Comparison of ENCODE assay signal across 11 cellular contexts in genomic region chr19:46466536-46467199, GRCh38. TPM values are rescaled to one million over a fixed set of nuclear protein-coding genes. Genes with fewer than 3 reads are reported as not detected.
DNase-seq lines count a peak whose midpoint lies in the region; ATAC-seq and TF ChIP-seq lines count a peak whose summit lies in the region.
"Had no signal": no experiment of that assay in that cellular context is flagged by ENCODE, and none has a peak within 500 bp of the region (broad histone marks: within the 10 kb centered on the region; RNA-seq: fewer than 3 reads in every experiment).

No MANE protein-coding gene starts in this region.

- peak; percentile 76 for ATAC-seq in GM21723 (IDR thresholded peaks at IDR 0.05; ENCODE audit: unreplicated experiment)
- no peak for ATAC-seq in stimulated activated naive CD8-positive, alpha-beta T cell treated with anti-CD3 and anti-CD28 coated beads, Interleukin-15, amount 100 ng/mL, for 72 hours
- ATAC-seq: effector memory CD8-positive, alpha-beta T cell had no signal

- WGBS in suprapubic skin: 36% methylated on average over 15 of the region's 15 CpGs

- peaks cover 5% of the 10 kb centered on the region for H3K4me1 Mint-ChIP-seq in stimulated activated naive CD8-positive, alpha-beta T cell treated with anti-CD3 and anti-CD28 coated beads, Interleukin-15, amount 100 ng/mL, for 72 hours
- peaks cover 9% of the 10 kb centered on the region for H3K4me1 Mint-ChIP-seq in progenitor cell of endocrine pancreas (ENCODE audit: low read depth)
- peaks cover 21% of the 10 kb centered on the region for H3K4me1 Mint-ChIP-seq in neural progenitor cell
- H3K4me1 Mint-ChIP-seq: activated CD4-positive, alpha-beta T cell treated with anti-CD3 and anti-CD28 coated beads, Interleukin-2, amount 10 ng/mL, durations not matched to agents 24 days and 14 days; naive B cell had no signal

- no peaks in the 10 kb centered on the region for H3K36me3 ChIP-seq in BLaER1 treated with 17β-estradiol and CSF1 and Interleukin-3, amounts not matched to agents 10 nM and 100 nM
- no peaks in the 10 kb centered on the region for H3K36me3 ChIP-seq in suprapubic skin
- H3K36me3 ChIP-seq in neural progenitor cell: no peaks in the 10 kb centered on the region

- H3K79me2 ChIP-seq in neural progenitor cell (ENCODE audit: low read depth): peaks cover 13% of the 10 kb centered on the region

- peak overlapping the region in 8 of 10 experiments; percentile 1 to 45 (median 21); a peak in 8 of 20 replicates for H3K4me3 ChIP-seq in BLaER1 treated with 17β-estradiol and CSF1 and Interleukin-3, amounts not matched to agents 10 nM and 100 nM
- H3K4me3 ChIP-seq in astrocyte of the spinal cord (ENCODE audit: low read depth, low read length) (no peak overlapping the region), suprapubic skin (no peak overlapping the region), neural progenitor cell (no peak overlapping the region)

- peak overlapping the region in 8 of 11 experiments; percentile 24 to 81 (median 68); a peak in 16 of 22 replicates for H3K9ac ChIP-seq in BLaER1 treated with 17β-estradiol and CSF1 and Interleukin-3, amounts not matched to agents 10 nM and 100 nM
- H3K9ac ChIP-seq in neural progenitor cell: no peak overlapping the region

- TF ChIP-seq POLR2A in suprapubic skin (IDR thresholded peaks at IDR 0.05): no peak

- H3K36me3 Mint-ChIP-seq in progenitor cell of endocrine pancreas (ENCODE audit: insufficient read depth) (peaks cover 25% of the 10 kb centered on the region), neural progenitor cell (peaks cover 40% of the 10 kb centered on the region)

- TF ChIP-seq CTCF in astrocyte of the spinal cord (IDR thresholded peaks at IDR 0.05; ENCODE audit: low read depth, low read length): no peak
- no peak for TF ChIP-seq CTCF in progenitor cell of endocrine pancreas (IDR thresholded peaks at IDR 0.05; ENCODE audit: unreplicated experiment)
- no peak for TF ChIP-seq CTCF in suprapubic skin (IDR thresholded peaks at IDR 0.05)
- TF ChIP-seq CTCF in neural progenitor cell (IDR thresholded peaks at IDR 0.05): no peak

- no peaks in the 10 kb centered on the region for H4K20me1 ChIP-seq in BLaER1 treated with 17β-estradiol and CSF1 and Interleukin-3, amounts not matched to agents 10 nM and 100 nM
- no peaks in the 10 kb centered on the region for H4K20me1 ChIP-seq in neural progenitor cell (ENCODE audit: low read depth)

- DNase-seq in astrocyte of the spinal cord (ENCODE audit: low read depth, low spot score) (peak; percentile 91), left kidney (ENCODE audit: low read depth, low spot score) (peak; percentile 60), progenitor cell of endocrine pancreas (ENCODE audit: low spot score, unreplicated experiment) (no peak), suprapubic skin (ENCODE audit: low spot score in 2 of 2) (no peak), neural progenitor cell (ENCODE audit: low spot score) (no peak)
- DNase-seq in stimulated activated naive CD8-positive, alpha-beta T cell treated with anti-CD3 and anti-CD28 coated beads, Interleukin-15, amount 100 ng/mL, for 72 hours: no peak
- DNase-seq: activated CD4-positive, alpha-beta T cell treated with anti-CD3 and anti-CD28 coated beads, Interleukin-2, amount 10 ng/mL, durations not matched to agents 24 days and 14 days; effector memory CD8-positive, alpha-beta T cell; naive B cell had no signal

- in situ Hi-C loops in astrocyte of the spinal cord (cut with HindIII; ENCODE audit: low sequenced_read_pairs): no loop called here

- no peaks in the 10 kb centered on the region for H3K9me3 ChIP-seq in BLaER1 treated with 17β-estradiol and CSF1 and Interleukin-3, amounts not matched to agents 10 nM and 100 nM (replicated peaks in 1 of 11)
- H3K9me3 ChIP-seq in suprapubic skin: no peaks in the 10 kb centered on the region
- no peaks in the 10 kb centered on the region for H3K9me3 ChIP-seq in neural progenitor cell (ENCODE audit: low read depth)

- no peak overlapping the region for H3K27ac Mint-ChIP-seq in stimulated activated naive CD8-positive, alpha-beta T cell treated with anti-CD3 and anti-CD28 coated beads, Interleukin-15, amount 100 ng/mL, for 72 hours
- H3K27ac Mint-ChIP-seq in progenitor cell of endocrine pancreas (no peak overlapping the region), neural progenitor cell (no peak overlapping the region)
- H3K27ac Mint-ChIP-seq: activated CD4-positive, alpha-beta T cell treated with anti-CD3 and anti-CD28 coated beads, Interleukin-2, amount 10 ng/mL, durations not matched to agents 24 days and 14 days; effector memory CD8-positive, alpha-beta T cell; naive B cell had no signal

- no peaks in the 10 kb centered on the region for H3K9me3 Mint-ChIP-seq in stimulated activated naive CD8-positive, alpha-beta T cell treated with anti-CD3 and anti-CD28 coated beads, Interleukin-15, amount 100 ng/mL, for 72 hours
- H3K9me3 Mint-ChIP-seq in progenitor cell of endocrine pancreas (ENCODE audit: low read depth) (no peaks in the 10 kb centered on the region), neural progenitor cell (peaks cover 2% of the 10 kb centered on the region)
- H3K9me3 Mint-ChIP-seq: activated CD4-positive, alpha-beta T cell treated with anti-CD3 and anti-CD28 coated beads, Interleukin-2, amount 10 ng/mL, durations not matched to agents 24 days and 14 days; effector memory CD8-positive, alpha-beta T cell had no signal

- H3K27ac ChIP-seq in BLaER1 treated with 17β-estradiol and CSF1 and Interleukin-3, amounts not matched to agents 10 nM and 100 nM: peak overlapping the region in 8 of 11 experiments; percentile 45 to 93 (median 84); a peak in 17 of 22 replicates
- H3K27ac ChIP-seq in suprapubic skin: no peak overlapping the region
- no peak overlapping the region for H3K27ac ChIP-seq in neural progenitor cell

- no peak overlapping the region for H2AFZ ChIP-seq in neural progenitor cell (replicated peaks)

- no peaks in the 10 kb centered on the region for H3K27me3 ChIP-seq in BLaER1 treated with 17β-estradiol and CSF1 and Interleukin-3, amounts not matched to agents 10 nM and 100 nM
- H3K27me3 ChIP-seq in suprapubic skin: peaks cover 6% of the 10 kb centered on the region
- no peaks in the 10 kb centered on the region for H3K27me3 ChIP-seq in neural progenitor cell

- no peak for TF ChIP-seq EP300 in suprapubic skin (IDR thresholded peaks at IDR 0.05)

- H3K4me1 ChIP-seq in BLaER1 treated with 17β-estradiol and CSF1 and Interleukin-3, amounts not matched to agents 10 nM and 100 nM: peaks cover 14 to 100% (median 95%) of the 10 kb centered on the region in 10 experiments
- H3K4me1 ChIP-seq in suprapubic skin (peaks cover 10% of the 10 kb centered on the region), neural progenitor cell (peaks cover under 1% of the 10 kb centered on the region)

- H3K27me3 Mint-ChIP-seq in stimulated activated naive CD8-positive, alpha-beta T cell treated with anti-CD3 and anti-CD28 coated beads, Interleukin-15, amount 100 ng/mL, for 72 hours: peaks cover 63% of the 10 kb centered on the region
- H3K27me3 Mint-ChIP-seq in progenitor cell of endocrine pancreas (no peaks in the 10 kb centered on the region), neural progenitor cell (ENCODE audit: insufficient read depth, low read depth) (peaks cover 13% of the 10 kb centered on the region)

- peak overlapping the region; percentile 52 to 91 (median 77) for H3K4me2 ChIP-seq in BLaER1 treated with 17β-estradiol and CSF1 and Interleukin-3, amounts not matched to agents 10 nM and 100 nM
- H3K4me2 ChIP-seq in neural progenitor cell: no peak overlapping the region

- H3F3A ChIP-seq in neural progenitor cell (ENCODE audit: low read depth): no peaks in the 10 kb centered on the region

- no peak overlapping the region for H3K4me3 Mint-ChIP-seq in stimulated activated naive CD8-positive, alpha-beta T cell treated with anti-CD3 and anti-CD28 coated beads, Interleukin-15, amount 100 ng/mL, for 72 hours
- H3K4me3 Mint-ChIP-seq in progenitor cell of endocrine pancreas (ENCODE audit: low read depth) (no peak overlapping the region), neural progenitor cell (no peak overlapping the region)
- H3K4me3 Mint-ChIP-seq: activated CD4-positive, alpha-beta T cell treated with anti-CD3 and anti-CD28 coated beads, Interleukin-2, amount 10 ng/mL, durations not matched to agents 24 days and 14 days; naive B cell had no signal

RNA-seq across cellular contexts. Expression of gene PNMA8A, which starts 4.7 kb away (rescaled TPM):
- total RNA-seq in progenitor cell of endocrine pancreas: 27.5 and 28.1 TPM in 2 replicates
- 1 to 10 TPM in 3 of 4 donors, under 1 TPM in 1; 0.72 to 3.9 (median 1.4) TPM for total RNA-seq in suprapubic skin
- 42.5 and 43.9 TPM in 2 replicates for total RNA-seq in neural progenitor cell (ENCODE audit: low replicate concordance)
- total RNA-seq: activated CD4-positive, alpha-beta T cell treated with anti-CD3 and anti-CD28 coated beads, Interleukin-2, amount 10 ng/mL, durations not matched to agents 24 days and 14 days had no signal

RNA-seq across cellular contexts. Expression of gene PNMA8B, which starts 29.0 kb away (rescaled TPM):
- total RNA-seq in progenitor cell of endocrine pancreas (1.8 and 2.1 TPM in 2 replicates), suprapubic skin (1 to 10 TPM; 1.8 to 3.2 (median 2.8) TPM), neural progenitor cell (ENCODE audit: low replicate concordance) (0.09 and 3.9 TPM in 2 replicates)
- total RNA-seq: activated CD4-positive, alpha-beta T cell treated with anti-CD3 and anti-CD28 coated beads, Interleukin-2, amount 10 ng/mL, durations not matched to agents 24 days and 14 days had no signal

RNA-seq across cellular contexts. Expression of gene PNMA8C, which starts 37.9 kb away (rescaled TPM):
- 0.19 and 0.36 TPM in 2 replicates for total RNA-seq in progenitor cell of endocrine pancreas
- under 1 TPM in 1 of 4 donors, not detected in 3; 0.13 TPM for total RNA-seq in suprapubic skin
- total RNA-seq in neural progenitor cell (ENCODE audit: low replicate concordance): 0.58 and 0.74 TPM in 2 replicates
- total RNA-seq: activated CD4-positive, alpha-beta T cell treated with anti-CD3 and anti-CD28 coated beads, Interleukin-2, amount 10 ng/mL, durations not matched to agents 24 days and 14 days had no signal

RNA-seq across cellular contexts. Expression of gene CCDC8, which starts 53.3 kb away (rescaled TPM):
- total RNA-seq in progenitor cell of endocrine pancreas: 31.6 and 33.8 TPM in 2 replicates
- total RNA-seq in suprapubic skin: 1 to 10 TPM; 1.6 to 6.5 (median 3.3) TPM
- 2.8 and 14.1 TPM in 2 replicates for total RNA-seq in neural progenitor cell (ENCODE audit: low replicate concordance)
- total RNA-seq: activated CD4-positive, alpha-beta T cell treated with anti-CD3 and anti-CD28 coated beads, Interleukin-2, amount 10 ng/mL, durations not matched to agents 24 days and 14 days had no signal

Comparison
In these comparisons a context has a peak if more than half of its experiments do, and no peak if none do; other contexts are left out.
1. H3K27ac ChIP-seq: peak in BLaER1 treated with 17β-estradiol and CSF1 and Interleukin-3, amounts not matched to agents 10 nM and 100 nM (8 of 11); none in suprapubic skin (single experiment) and neural progenitor cell (single experiment).
2. H3K4me3 ChIP-seq: peak in BLaER1 treated with 17β-estradiol and CSF1 and Interleukin-3, amounts not matched to agents 10 nM and 100 nM (8 of 10); none in astrocyte of the spinal cord (single experiment), suprapubic skin (single experiment) and neural progenitor cell (single experiment).
3. DNase-seq: peak in astrocyte of the spinal cord (single experiment) and left kidney (single experiment); none in stimulated activated naive CD8-positive, alpha-beta T cell treated with anti-CD3 and anti-CD28 coated beads, Interleukin-15, amount 100 ng/mL, for 72 hours (0 of 2), progenitor cell of endocrine pancreas (single experiment), suprapubic skin (0 of 2) and neural progenitor cell (single experiment).